Comparison of ENCODE assay signal across 8 cellular contexts in genomic region chr2:39124000-39124769, GRCh38. TPM values are rescaled to one million over a fixed set of nuclear protein-coding genes. Genes with fewer than 3 reads are reported as not detected.
DNase-seq lines count a peak whose midpoint lies in the region; ATAC-seq, FAIRE-seq and TF ChIP-seq lines count a peak whose summit lies in the region.

No MANE protein-coding gene starts in this region.

- peak; percentile 43 for TF ChIP-seq CTCF in choroid plexus epithelial cell (conservative IDR thresholded peaks at IDR 0.05; ENCODE audit: low read depth, low read length)

- no peaks in the 10 kb centered on the region for H3K9me3 Mint-ChIP-seq in activated CD4-positive, alpha-beta T cell treated with anti-CD3 and anti-CD28 coated beads for 36 hours (ENCODE audit: low read depth)

- peak; percentile 93 for FAIRE-seq in GM19239 (lab: Jason Lieb, UNC)

- H3K4me1 Mint-ChIP-seq in activated CD4-positive, alpha-beta T cell treated with anti-CD3 and anti-CD28 coated beads for 36 hours, result peaks cover 45% of the 10 kb centered on the region

- H3K27me3 ChIP-seq in BLaER1 treated with 17β-estradiol and CSF1 and Interleukin-3, amounts not matched to agents 10 nM and 100 nM, result no peaks in the 10 kb centered on the region
- no peaks in the 10 kb centered on the region for H3K27me3 ChIP-seq in layer of hippocampus (ENCODE audit: control insufficient read depth, insufficient read depth, low read length)

- CTCF ChIA-PET in activated CD4-positive, alpha-beta T cell treated with anti-CD3 and anti-CD28 coated beads for 36 hours (lab: Charles Lee), result interaction anchor here (0.6 to 8.3 kb wide), 8 partner anchors 27 to 115 kb away, joined by 3 to 71 read pairs (median 4); no protein-coding TSS in a partner anchor

- ATAC-seq in HG03442 (IDR thresholded peaks at IDR 0.05; ENCODE audit: unreplicated experiment), result peak; percentile 57
- peak; percentile 68 for ATAC-seq in activated CD4-positive, alpha-beta T cell treated with anti-CD3 and anti-CD28 coated beads for 36 hours

- H3K27ac Mint-ChIP-seq in activated CD4-positive, alpha-beta T cell treated with anti-CD3 and anti-CD28 coated beads for 36 hours, result peak overlapping the region; percentile 87

- intact Hi-C loops in activated CD4-positive, alpha-beta T cell treated with anti-CD3 and anti-CD28 coated beads for 36 hours (cut with DNase I, micrococcal nuclease), result loop anchor here (1.0 to 10.0 kb wide), 9 partner anchors 63 to 747 kb away; partner anchors contain the start of genes ATL2 (in 1 of the 2), GALM (in 1 of the 2), HNRNPLL (in 1 of the 2) and MAP4K3 (in 1 of the 2)

- POLR2A ChIA-PET in activated CD4-positive, alpha-beta T cell treated with anti-CD3 and anti-CD28 coated beads for 36 hours (lab: Charles Lee), result interaction anchor here (0.6 to 1.3 kb wide), 3 partner anchors 93 to 378 kb away, joined by 4 to 6 read pairs (median 5); partner anchors contain the start of gene SRSF7

- peaks cover 51 to 64% (median 61%) of the 10 kb centered on the region in 10 experiments for H3K4me1 ChIP-seq in BLaER1 treated with 17β-estradiol and CSF1 and Interleukin-3, amounts not matched to agents 10 nM and 100 nM

- no peaks in the 10 kb centered on the region for H3K9me3 ChIP-seq in BLaER1 treated with 17β-estradiol and CSF1 and Interleukin-3, amounts not matched to agents 10 nM and 100 nM (replicated peaks in 1 of 11)

- H3K27ac ChIP-seq in BLaER1 treated with 17β-estradiol and CSF1 and Interleukin-3, amounts not matched to agents 10 nM and 100 nM, result peak overlapping the region; percentile 71 to 94 (median 88)
- H3K27ac ChIP-seq in layer of hippocampus (ENCODE audit: low read depth, low read length), result peak overlapping the region; percentile 90

- H3K9ac ChIP-seq in BLaER1 treated with 17β-estradiol and CSF1 and Interleukin-3, amounts not matched to agents 10 nM and 100 nM, result peak overlapping the region; percentile 78 to 87 (median 83)

- H3K4me3 Mint-ChIP-seq in activated CD4-positive, alpha-beta T cell treated with anti-CD3 and anti-CD28 coated beads for 36 hours, result peak overlapping the region; percentile 83

- H3K4me2 ChIP-seq in BLaER1 treated with 17β-estradiol and CSF1 and Interleukin-3, amounts not matched to agents 10 nM and 100 nM, result peak overlapping the region; percentile 82 to 98 (median 92)

- H3K36me3 Mint-ChIP-seq in activated CD4-positive, alpha-beta T cell treated with anti-CD3 and anti-CD28 coated beads for 36 hours (ENCODE audit: low read depth), result peaks cover 8% of the 10 kb centered on the region

- H3K4me3 ChIP-seq in BLaER1 treated with 17β-estradiol and CSF1 and Interleukin-3, amounts not matched to agents 10 nM and 100 nM, result peak overlapping the region; percentile 66 to 78 (median 72)
- H3K4me3 ChIP-seq in choroid plexus epithelial cell (ENCODE audit: low read depth, low read length), result peak overlapping the region; percentile 78

- peaks cover 4 to 11% (median 10%) of the 10 kb centered on the region in 11 experiments; a peak in 14 of 22 replicates for H4K20me1 ChIP-seq in BLaER1 treated with 17β-estradiol and CSF1 and Interleukin-3, amounts not matched to agents 10 nM and 100 nM

- no peaks in the 10 kb centered on the region for H3K36me3 ChIP-seq in BLaER1 treated with 17β-estradiol and CSF1 and Interleukin-3, amounts not matched to agents 10 nM and 100 nM

- H3K27me3 Mint-ChIP-seq in activated CD4-positive, alpha-beta T cell treated with anti-CD3 and anti-CD28 coated beads for 36 hours, result no peaks in the 10 kb centered on the region

- peak; percentile 70 for DNase-seq in GM19239 (ENCODE audit: insufficient read length, low spot score)
- DNase-seq in NCI-H510A (lab: John Stamatoyannopoulos, UW), result peak; percentile 96
- peak; percentile 98 for DNase-seq in activated CD4-positive, alpha-beta T cell treated with anti-CD3 and anti-CD28 coated beads for 36 hours
- peak; percentile 96 for DNase-seq in choroid plexus epithelial cell (ENCODE audit: low read depth)
- DNase-seq in stimulated activated CD4-positive, alpha-beta T cell treated with anti-CD3 and anti-CD28 coated beads, Interleukin-1b, Interleukin-23, amount 100 ng/mL, for 24 hours (ENCODE audit: low read depth in 4 of 4, low spot score in 1 of 4), result peak; percentile 75 to 95 (median 91)

RNA-seq across cellular contexts. Expression of gene SOS1, which starts 3.3 kb away (rescaled TPM):
- 10 to 100 TPM; 30.1 to 32.0 TPM for total RNA-seq in activated CD4-positive, alpha-beta T cell treated with anti-CD3 and anti-CD28 coated beads for 36 hours

Comparison
In these comparisons a context has a peak if more than half of its experiments do, and no peak if none do; other contexts are left out.
1. Peak in every context shown above with its lines: DNase-seq, ATAC-seq, H3K4me3 ChIP-seq and H3K27ac ChIP-seq.